Comparison of ENCODE assay signal across 2 cellular contexts in the genomic region with DNA sequence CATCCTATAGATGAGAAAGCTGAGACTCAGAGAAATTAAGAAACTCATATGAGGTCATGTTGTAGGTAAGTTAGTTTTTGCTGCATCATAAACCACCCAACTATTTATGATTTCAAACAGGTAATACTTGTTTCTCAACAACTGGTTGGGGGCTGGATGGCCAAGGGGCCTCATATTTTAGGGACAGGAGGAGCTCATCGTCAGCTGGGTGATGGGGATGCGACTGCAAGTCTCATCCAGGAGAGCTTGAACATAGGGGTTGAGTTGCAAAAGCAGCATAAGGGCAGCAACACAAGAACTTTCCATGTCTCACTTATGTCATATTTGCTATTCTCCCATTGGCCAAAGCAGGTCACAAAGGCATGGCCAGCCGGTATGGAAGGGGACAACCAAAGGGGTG.
TF ChIP-seq lines count a peak whose summit lies in the region.

No MANE protein-coding gene starts in this region.

TF ChIP-seq in Ishikawa, 13 proteins besides CTCF, POLR2A, EP300 and RAD21:
- TF ChIP-seq, protein P1, sequence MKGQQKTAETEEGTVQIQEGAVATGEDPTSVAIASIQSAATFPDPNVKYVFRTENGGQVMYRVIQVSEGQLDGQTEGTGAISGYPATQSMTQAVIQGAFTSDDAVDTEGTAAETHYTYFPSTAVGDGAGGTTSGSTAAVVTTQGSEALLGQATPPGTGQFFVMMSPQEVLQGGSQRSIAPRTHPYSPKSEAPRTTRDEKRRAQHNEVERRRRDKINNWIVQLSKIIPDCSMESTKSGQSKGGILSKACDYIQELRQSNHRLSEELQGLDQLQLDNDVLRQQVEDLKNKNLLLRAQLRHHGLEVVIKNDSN (IDR thresholded peaks at IDR 0.05) = 0 out of 2 replicates have a peak, but pooled peaks have one; percentile 25
- TF ChIP-seq TEAD4 (IDR thresholded peaks at IDR 0.05) = no peak
- TF ChIP-seq CREB1 (IDR thresholded peaks at IDR 0.05; ENCODE audit: low read depth) = no peak

TF ChIP-seq in K562, 482 proteins besides CTCF, POLR2A, EP300 and RAD21:
- TF ChIP-seq KHSRP (IDR thresholded peaks at IDR 0.05) (no peak), CREBBP (IDR thresholded peaks at IDR 0.05; ENCODE audit: low read depth, low read length) (no peak), KLF6 (CRISPR knock-in tag; IDR thresholded peaks at IDR 0.05; ENCODE audit: borderline replicate concordance) (no peak), PCBP2 (IDR thresholded peaks at IDR 0.05; ENCODE audit: low read depth, low read length, poor library complexity, severe bottlenecking) (no peak), ZNF431 (CRISPR knock-in tag; IDR thresholded peaks at IDR 0.05) (no peak), ZNF57 (CRISPR knock-in tag; IDR thresholded peaks at IDR 0.05) (no peak)
- TF ChIP-seq, protein P2, sequence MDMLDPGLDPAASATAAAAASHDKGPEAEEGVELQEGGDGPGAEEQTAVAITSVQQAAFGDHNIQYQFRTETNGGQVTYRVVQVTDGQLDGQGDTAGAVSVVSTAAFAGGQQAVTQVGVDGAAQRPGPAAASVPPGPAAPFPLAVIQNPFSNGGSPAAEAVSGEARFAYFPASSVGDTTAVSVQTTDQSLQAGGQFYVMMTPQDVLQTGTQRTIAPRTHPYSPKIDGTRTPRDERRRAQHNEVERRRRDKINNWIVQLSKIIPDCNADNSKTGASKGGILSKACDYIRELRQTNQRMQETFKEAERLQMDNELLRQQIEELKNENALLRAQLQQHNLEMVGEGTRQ (CRISPR knock-in tag; IDR thresholded peaks at IDR 0.05) = peak; percentile 28; the same call in 1 of the 2 replicates
- TF ChIP-seq, protein P3, sequence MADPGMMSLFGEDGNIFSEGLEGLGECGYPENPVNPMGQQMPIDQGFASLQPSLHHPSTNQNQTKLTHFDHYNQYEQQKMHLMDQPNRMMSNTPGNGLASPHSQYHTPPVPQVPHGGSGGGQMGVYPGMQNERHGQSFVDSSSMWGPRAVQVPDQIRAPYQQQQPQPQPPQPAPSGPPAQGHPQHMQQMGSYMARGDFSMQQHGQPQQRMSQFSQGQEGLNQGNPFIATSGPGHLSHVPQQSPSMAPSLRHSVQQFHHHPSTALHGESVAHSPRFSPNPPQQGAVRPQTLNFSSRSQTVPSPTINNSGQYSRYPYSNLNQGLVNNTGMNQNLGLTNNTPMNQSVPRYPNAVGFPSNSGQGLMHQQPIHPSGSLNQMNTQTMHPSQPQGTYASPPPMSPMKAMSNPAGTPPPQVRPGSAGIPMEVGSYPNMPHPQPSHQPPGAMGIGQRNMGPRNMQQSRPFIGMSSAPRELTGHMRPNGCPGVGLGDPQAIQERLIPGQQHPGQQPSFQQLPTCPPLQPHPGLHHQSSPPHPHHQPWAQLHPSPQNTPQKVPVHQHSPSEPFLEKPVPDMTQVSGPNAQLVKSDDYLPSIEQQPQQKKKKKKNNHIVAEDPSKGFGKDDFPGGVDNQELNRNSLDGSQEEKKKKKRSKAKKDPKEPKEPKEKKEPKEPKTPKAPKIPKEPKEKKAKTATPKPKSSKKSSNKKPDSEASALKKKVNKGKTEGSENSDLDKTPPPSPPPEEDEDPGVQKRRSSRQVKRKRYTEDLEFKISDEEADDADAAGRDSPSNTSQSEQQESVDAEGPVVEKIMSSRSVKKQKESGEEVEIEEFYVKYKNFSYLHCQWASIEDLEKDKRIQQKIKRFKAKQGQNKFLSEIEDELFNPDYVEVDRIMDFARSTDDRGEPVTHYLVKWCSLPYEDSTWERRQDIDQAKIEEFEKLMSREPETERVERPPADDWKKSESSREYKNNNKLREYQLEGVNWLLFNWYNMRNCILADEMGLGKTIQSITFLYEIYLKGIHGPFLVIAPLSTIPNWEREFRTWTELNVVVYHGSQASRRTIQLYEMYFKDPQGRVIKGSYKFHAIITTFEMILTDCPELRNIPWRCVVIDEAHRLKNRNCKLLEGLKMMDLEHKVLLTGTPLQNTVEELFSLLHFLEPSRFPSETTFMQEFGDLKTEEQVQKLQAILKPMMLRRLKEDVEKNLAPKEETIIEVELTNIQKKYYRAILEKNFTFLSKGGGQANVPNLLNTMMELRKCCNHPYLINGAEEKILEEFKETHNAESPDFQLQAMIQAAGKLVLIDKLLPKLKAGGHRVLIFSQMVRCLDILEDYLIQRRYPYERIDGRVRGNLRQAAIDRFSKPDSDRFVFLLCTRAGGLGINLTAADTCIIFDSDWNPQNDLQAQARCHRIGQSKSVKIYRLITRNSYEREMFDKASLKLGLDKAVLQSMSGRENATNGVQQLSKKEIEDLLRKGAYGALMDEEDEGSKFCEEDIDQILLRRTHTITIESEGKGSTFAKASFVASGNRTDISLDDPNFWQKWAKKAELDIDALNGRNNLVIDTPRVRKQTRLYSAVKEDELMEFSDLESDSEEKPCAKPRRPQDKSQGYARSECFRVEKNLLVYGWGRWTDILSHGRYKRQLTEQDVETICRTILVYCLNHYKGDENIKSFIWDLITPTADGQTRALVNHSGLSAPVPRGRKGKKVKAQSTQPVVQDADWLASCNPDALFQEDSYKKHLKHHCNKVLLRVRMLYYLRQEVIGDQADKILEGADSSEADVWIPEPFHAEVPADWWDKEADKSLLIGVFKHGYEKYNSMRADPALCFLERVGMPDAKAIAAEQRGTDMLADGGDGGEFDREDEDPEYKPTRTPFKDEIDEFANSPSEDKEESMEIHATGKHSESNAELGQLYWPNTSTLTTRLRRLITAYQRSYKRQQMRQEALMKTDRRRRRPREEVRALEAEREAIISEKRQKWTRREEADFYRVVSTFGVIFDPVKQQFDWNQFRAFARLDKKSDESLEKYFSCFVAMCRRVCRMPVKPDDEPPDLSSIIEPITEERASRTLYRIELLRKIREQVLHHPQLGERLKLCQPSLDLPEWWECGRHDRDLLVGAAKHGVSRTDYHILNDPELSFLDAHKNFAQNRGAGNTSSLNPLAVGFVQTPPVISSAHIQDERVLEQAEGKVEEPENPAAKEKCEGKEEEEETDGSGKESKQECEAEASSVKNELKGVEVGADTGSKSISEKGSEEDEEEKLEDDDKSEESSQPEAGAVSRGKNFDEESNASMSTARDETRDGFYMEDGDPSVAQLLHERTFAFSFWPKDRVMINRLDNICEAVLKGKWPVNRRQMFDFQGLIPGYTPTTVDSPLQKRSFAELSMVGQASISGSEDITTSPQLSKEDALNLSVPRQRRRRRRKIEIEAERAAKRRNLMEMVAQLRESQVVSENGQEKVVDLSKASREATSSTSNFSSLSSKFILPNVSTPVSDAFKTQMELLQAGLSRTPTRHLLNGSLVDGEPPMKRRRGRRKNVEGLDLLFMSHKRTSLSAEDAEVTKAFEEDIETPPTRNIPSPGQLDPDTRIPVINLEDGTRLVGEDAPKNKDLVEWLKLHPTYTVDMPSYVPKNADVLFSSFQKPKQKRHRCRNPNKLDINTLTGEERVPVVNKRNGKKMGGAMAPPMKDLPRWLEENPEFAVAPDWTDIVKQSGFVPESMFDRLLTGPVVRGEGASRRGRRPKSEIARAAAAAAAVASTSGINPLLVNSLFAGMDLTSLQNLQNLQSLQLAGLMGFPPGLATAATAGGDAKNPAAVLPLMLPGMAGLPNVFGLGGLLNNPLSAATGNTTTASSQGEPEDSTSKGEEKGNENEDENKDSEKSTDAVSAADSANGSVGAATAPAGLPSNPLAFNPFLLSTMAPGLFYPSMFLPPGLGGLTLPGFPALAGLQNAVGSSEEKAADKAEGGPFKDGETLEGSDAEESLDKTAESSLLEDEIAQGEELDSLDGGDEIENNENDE (IDR thresholded peaks at IDR 0.05; ENCODE audit: low read depth, low read length) = no peak
TF ChIP-seq in K562: peak in this region for 1.
